16 cellular contexts compared by ENCODE assay signal in the genomic region with DNA sequence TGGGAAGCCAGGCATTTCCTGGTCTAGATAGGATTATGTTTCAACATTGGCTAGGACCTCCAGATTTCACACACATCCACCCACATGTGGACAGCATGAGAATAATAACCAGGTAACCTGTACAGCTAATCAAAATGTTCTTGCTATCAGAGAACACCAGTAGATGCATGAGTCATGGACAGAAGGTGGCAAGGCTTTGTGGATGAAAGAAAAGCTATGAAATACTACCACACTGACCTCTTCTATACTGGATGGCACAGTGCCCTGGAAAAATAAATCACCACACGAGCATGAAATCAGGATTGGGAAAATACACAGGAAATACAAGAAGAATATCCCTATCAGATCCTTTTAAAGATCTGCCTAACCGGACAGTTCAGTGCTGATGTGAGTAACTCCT.
DNase-seq lines count a peak whose midpoint lies in the region; ATAC-seq, FAIRE-seq and TF ChIP-seq lines count a peak whose summit lies in the region.
"Had no signal": no experiment of that assay in that cellular context is flagged by ENCODE, and none has a peak within 500 bp of the region (broad histone marks: within the 10 kb centered on the region; RNA-seq: fewer than 3 reads in every experiment).

No MANE protein-coding gene starts in this region.

- CTCF ChIA-PET in HEK293 (lab: Yijun Ruan, JAX), result interaction anchor here (0.6 to 1.2 kb wide), 2 partner anchors 28 to 248 kb away, joined by 3 to 4 read pairs; no protein-coding TSS in a partner anchor
- CTCF ChIA-PET in PC-3 (lab: Charles Lee), result no interaction called here
- CTCF ChIA-PET in endothelial cell of umbilical vein (lab: Charles Lee), result interaction anchor here (0.8 to 2.2 kb wide), 8 partner anchors 12 to 618 kb away, joined by 3 to 8 read pairs (median 4); no protein-coding TSS in a partner anchor
- CTCF ChIA-PET in HepG2 (lab: Yijun Ruan, JAX; ENCODE audit: low intra/inter-chr PET ratio, low total read pairs), result no interaction called here

- POLR2A ChIA-PET in HEK293 (lab: Yijun Ruan, JAX), result no interaction called here
- POLR2A ChIA-PET in PC-3 (lab: Charles Lee; ENCODE audit: unreplicated experiment), result no interaction called here
- POLR2A ChIA-PET in endothelial cell of umbilical vein (lab: Charles Lee), result no interaction called here
- POLR2A ChIA-PET in HepG2 (lab: Yijun Ruan, JAX), result no interaction called here

- no peaks in the 10 kb centered on the region for H3K9me3 ChIP-seq in HEK293 (ENCODE audit: control insufficient read depth, insufficient read depth, low read depth, low read length)
- H3K9me3 ChIP-seq in PC-3 (ENCODE audit: low read length), result no peaks in the 10 kb centered on the region
- no peaks in the 10 kb centered on the region for H3K9me3 ChIP-seq in endothelial cell of umbilical vein (replicated peaks; ENCODE audit: control insufficient read depth, insufficient read depth, low read length)
- no peaks in the 10 kb centered on the region for H3K9me3 ChIP-seq in HepG2 (ENCODE audit: low read length)
- H3K9me3 ChIP-seq in lower lobe of right lung, result no peaks in the 10 kb centered on the region

- no peak overlapping the region for H3K4me3 Mint-ChIP-seq in activated T-helper 17 cell treated with anti-CD3 and anti-CD28 coated beads, Interleukin-2, amount 50 U/mL, for 72 hours
- H3K4me3 Mint-ChIP-seq: activated T-cell treated with anti-CD3 and anti-CD28 coated beads, Interleukin-2, amount 50 U/mL, for 4 hours; natural killer cell treated with Interleukin-12 subunit alpha and Interleukin-12 subunit beta and Interleukin-15 and Interleukin-18, amount 100 ng/mL, for 72 hours had no signal

- peak; percentile 85 for FAIRE-seq in endothelial cell of umbilical vein (lab: Jason Lieb, UNC)
- no peak for FAIRE-seq in HepG2 (lab: Jason Lieb, UNC)

- no peaks in the 10 kb centered on the region for H3K9me1 ChIP-seq in endothelial cell of umbilical vein (replicated peaks; ENCODE audit: control insufficient read depth, extremely low read depth, insufficient read depth, low read length)

- H2AFZ ChIP-seq in PC-3 (ENCODE audit: low read length) (no peak overlapping the region), endothelial cell of umbilical vein (ENCODE audit: low read depth, low read length) (no peak overlapping the region), HepG2 (ENCODE audit: low read length) (no peak overlapping the region)

- TF ChIP-seq POLR2A in endothelial cell of umbilical vein (IDR thresholded peaks at IDR 0.05; ENCODE audit: low read depth, low read length) (no peak), HepG2 (IDR thresholded peaks at IDR 0.05; ENCODE audit: insufficient read depth in 1 of 2, low read depth in 2 of 2, low read length in 2 of 2) (no peak)

- H3K9ac ChIP-seq in PC-3 (ENCODE audit: low read length), result no peak overlapping the region
- no peak overlapping the region for H3K9ac ChIP-seq in endothelial cell of umbilical vein (replicated peaks; ENCODE audit: extremely low read depth, insufficient read depth, low read length)
- H3K9ac ChIP-seq in HepG2 (ENCODE audit: insufficient read depth, low read depth, low read length), result no peak overlapping the region

- no peaks in the 10 kb centered on the region for H3K36me3 ChIP-seq in HEK293 (ENCODE audit: control insufficient read depth in 2 of 2, insufficient read depth in 1 of 2, low read length in 2 of 2)
- no peaks in the 10 kb centered on the region for H3K36me3 ChIP-seq in PC-3 (ENCODE audit: low read depth, low read length)
- H3K36me3 ChIP-seq in endothelial cell of umbilical vein (ENCODE audit: control insufficient read depth in 2 of 2, extremely low read depth in 1 of 2, insufficient read depth in 2 of 2, low read length in 2 of 2), result no peaks in the 10 kb centered on the region
- no peaks in the 10 kb centered on the region; a peak in 1 of 5 replicates for H3K36me3 ChIP-seq in HepG2 (replicated peaks in 1 of 2; ENCODE audit: control insufficient read depth in 1 of 2, insufficient read depth in 2 of 2, low read length in 2 of 2)
- H3K36me3 ChIP-seq in lower lobe of right lung, result no peaks in the 10 kb centered on the region

- TF ChIP-seq CTCF in HEK293 (tag by site-specific recombination; IDR thresholded peaks at IDR 0.05) (no peak), PC-3 (conservative IDR thresholded peaks at IDR 0.05; ENCODE audit: low read depth, low read length) (no peak), endothelial cell of umbilical vein (IDR thresholded peaks at IDR 0.05; ENCODE audit: extremely low read depth in 1 of 2, insufficient read depth in 1 of 2, low read depth in 1 of 2, low read length in 2 of 2) (no peak), HepG2 (CRISPR knock-in tag; IDR thresholded peaks at IDR 0.05) (no peak), lower lobe of right lung (IDR thresholded peaks at IDR 0.05) (no peak)

- TF ChIP-seq EP300 in HepG2 (IDR thresholded peaks at IDR 0.05; ENCODE audit: low read depth in 2 of 2, low read length in 2 of 2) (no peak), HepG2 (CRISPR knock-in tag; IDR thresholded peaks at IDR 0.05; ENCODE audit: borderline replicate concordance) (no peak)

- TF ChIP-seq RAD21 in HepG2 (CRISPR knock-in tag; IDR thresholded peaks at IDR 0.05), result no peak

- dilution Hi-C loops in endothelial cell of umbilical vein (cut with MboI; ENCODE audit: extremely low pct_ligation_motif_present, low sequenced_read_pairs), result no loop called here

- H3K36me3 Mint-ChIP-seq in activated T-helper 17 cell treated with anti-CD3 and anti-CD28 coated beads, Interleukin-2, amount 50 U/mL, for 72 hours (ENCODE audit: low read depth), result no peaks in the 10 kb centered on the region
- H3K36me3 Mint-ChIP-seq: natural killer cell treated with Interleukin-12 subunit alpha and Interleukin-12 subunit beta and Interleukin-15 and Interleukin-18, amount 100 ng/mL, for 72 hours had no signal

- H3K4me2 ChIP-seq in PC-3 (ENCODE audit: low read length) (peak overlapping the region; percentile 54), endothelial cell of umbilical vein (ENCODE audit: insufficient read depth, low read length) (peak overlapping the region; percentile 63), HepG2 (ENCODE audit: low read depth, low read length) (no peak overlapping the region)

- no peaks in the 10 kb centered on the region for H3K27me3 Mint-ChIP-seq in activated T-helper 17 cell treated with anti-CD3 and anti-CD28 coated beads, Interleukin-2, amount 50 U/mL, for 72 hours
- H3K27me3 Mint-ChIP-seq: natural killer cell treated with Interleukin-12 subunit alpha and Interleukin-12 subunit beta and Interleukin-15 and Interleukin-18, amount 100 ng/mL, for 72 hours had no signal

- H3K9me3 Mint-ChIP-seq in activated T-helper 17 cell treated with anti-CD3 and anti-CD28 coated beads, Interleukin-2, amount 50 U/mL, for 72 hours, result no peaks in the 10 kb centered on the region
- H3K9me3 Mint-ChIP-seq: activated T-cell treated with anti-CD3 and anti-CD28 coated beads, Interleukin-2, amount 50 U/mL, for 4 hours; natural killer cell treated with Interleukin-12 subunit alpha and Interleukin-12 subunit beta and Interleukin-15 and Interleukin-18, amount 100 ng/mL, for 72 hours had no signal

- H3K4me3 ChIP-seq in HEK293 (ENCODE audit: low read depth, low read length) (no peak overlapping the region), PC-3 (ENCODE audit: low read length) (no peak overlapping the region), endothelial cell of umbilical vein (replicated peaks in 1 of 3; ENCODE audit: insufficient read depth in 1 of 3, low read depth in 1 of 3, low read length in 3 of 3) (no peak overlapping the region), HepG2 (replicated peaks in 1 of 3; ENCODE audit: insufficient read depth in 1 of 3, low read depth in 2 of 3, low read length in 3 of 3) (no peak overlapping the region), lower lobe of right lung (no peak overlapping the region)

- in situ Hi-C loops in HepG2 (cut with HindIII; ENCODE audit: extremely low pct_ligation_motif_present, low pct_unique_long_range_greater_than_20kb), result no loop called here

- ATAC-seq in PC-3, result peak; percentile 44
- no peak for ATAC-seq in HepG2
- no peak for ATAC-seq in activated T-helper 17 cell treated with anti-CD3 and anti-CD28 coated beads, Interleukin-2, amount 50 U/mL, for 72 hours (replicated peaks)
- no peak for ATAC-seq in lower lobe of right lung
- ATAC-seq: activated T-cell treated with anti-CD3 and anti-CD28 coated beads, Interleukin-2, amount 50 U/mL, for 4 hours; left ventricle myocardium superior; natural killer cell treated with Interleukin-12 subunit alpha and Interleukin-12 subunit beta and Interleukin-15 and Interleukin-18, amount 100 ng/mL, for 72 hours had no signal

- peaks cover 73% of the 10 kb centered on the region for H3K79me2 ChIP-seq in PC-3 (ENCODE audit: low read length)
- no peaks in the 10 kb centered on the region for H3K79me2 ChIP-seq in endothelial cell of umbilical vein (ENCODE audit: control insufficient read depth, insufficient read depth, low read length)
- H3K79me2 ChIP-seq in HepG2 (ENCODE audit: insufficient read depth, low read length), result peaks cover 90% of the 10 kb centered on the region

- intact Hi-C loops in PC-3 (cut with micrococcal nuclease), result no loop called here
- intact Hi-C loops in endothelial cell of umbilical vein (cut with micrococcal nuclease), result loop anchor here (5.0 kb wide), 1 partner anchor 115 kb away; a partner anchor contains a TSS
- intact Hi-C loops in HepG2 (cut with micrococcal nuclease; ENCODE audit: unreplicated experiment), result no loop called here
- intact Hi-C loops in lower lobe of right lung (cut with DNase I), result no loop called here

- H3K27ac ChIP-seq in HEK293 (ENCODE audit: extremely low read depth, low read depth, low read length) (no peak overlapping the region), PC-3 (ENCODE audit: low read length) (peak overlapping the region; percentile 16; the same call in 1 of the 2 replicates), endothelial cell of umbilical vein (ENCODE audit: insufficient read depth, low read depth, low read length) (no peak overlapping the region), HepG2 (ENCODE audit: extremely low read length, insufficient read depth, low read length) (no peak overlapping the region), lower lobe of right lung (no peak overlapping the region)

- no peak overlapping the region for H3K27ac Mint-ChIP-seq in activated T-helper 17 cell treated with anti-CD3 and anti-CD28 coated beads, Interleukin-2, amount 50 U/mL, for 72 hours

- H3K27me3 ChIP-seq in PC-3 (ENCODE audit: low read length), result no peaks in the 10 kb centered on the region
- no peaks in the 10 kb centered on the region for H3K27me3 ChIP-seq in endothelial cell of umbilical vein (ENCODE audit: control insufficient read depth in 2 of 2, insufficient read depth in 2 of 2, low read length in 2 of 2)
- H3K27me3 ChIP-seq in HepG2 (ENCODE audit: control insufficient read depth in 1 of 2, insufficient read depth in 2 of 2, low read length in 2 of 2), result no peaks in the 10 kb centered on the region
- H3K27me3 ChIP-seq in lower lobe of right lung (ENCODE audit: low read depth), result no peaks in the 10 kb centered on the region

- WGBS in HepG2 (ENCODE audit: low lambda C conversion rate), result 95% methylated on average over 2 of the region's 2 CpGs

- H3K4me1 ChIP-seq in HEK293 (ENCODE audit: control insufficient read depth, insufficient read depth, low read length) (peaks cover 17% of the 10 kb centered on the region), PC-3 (ENCODE audit: insufficient read depth, low read length) (peaks cover 42% of the 10 kb centered on the region), endothelial cell of umbilical vein (ENCODE audit: control insufficient read depth, extremely low read depth, insufficient read depth, low read length) (peaks cover 30% of the 10 kb centered on the region), HepG2 (ENCODE audit: insufficient read depth, low read length) (peaks cover 34% of the 10 kb centered on the region), lower lobe of right lung (peaks cover 10% of the 10 kb centered on the region)

- H3K9me2 ChIP-seq in PC-3 (replicated peaks; ENCODE audit: low read length), result no peaks in the 10 kb centered on the region

- peaks cover 9% of the 10 kb centered on the region; the same call in 1 of the 2 replicates for H4K20me1 ChIP-seq in PC-3 (ENCODE audit: low read length)
- H4K20me1 ChIP-seq in endothelial cell of umbilical vein (replicated peaks; ENCODE audit: control insufficient read depth, extremely low read depth, insufficient read depth, low read length), result no peaks in the 10 kb centered on the region
- H4K20me1 ChIP-seq in HepG2 (ENCODE audit: insufficient read depth, low read length), result peaks cover 29% of the 10 kb centered on the region

- no TSS peak for BruUV-seq in PC-3 (replicated peaks; lab: Mats Ljungman, UMichigan)
- no TSS peak for BruUV-seq in endothelial cell of umbilical vein (replicated peaks; lab: Mats Ljungman, UMichigan)
- BruUV-seq in HepG2 (replicated peaks; lab: Mats Ljungman, UMichigan), result no TSS peak

- no peaks in the 10 kb centered on the region for H3F3A ChIP-seq in PC-3 (ENCODE audit: low read length, unreplicated experiment)

- DNase-seq in PC-3, result peak; percentile 85
- peak; percentile 88 for DNase-seq in endothelial cell of umbilical vein (ENCODE audit: low read depth, low spot score)
- DNase-seq in HepG2 (ENCODE audit: low spot score), result no peak
- DNase-seq in inferior parietal cortex (ENCODE audit: extremely low spot score), result no peak
- DNase-seq in lower lobe of right lung, result no peak
- no peak for DNase-seq in mesenteric fat pad (ENCODE audit: low spot score)
- DNase-seq: activated CD4-positive, alpha-beta T cell treated with anti-CD3 and anti-CD28 coated beads, Interleukin-2, amount 50 U/mL, for 48 hours; activated T-cell treated with anti-CD3 and anti-CD28 coated beads, Interleukin-2, amount 50 U/mL, for 4 hours; GF-D8; H7; hypothalamus; left ventricle myocardium superior; NCI-H1048 had no signal

- H3K4me1 Mint-ChIP-seq in activated T-helper 17 cell treated with anti-CD3 and anti-CD28 coated beads, Interleukin-2, amount 50 U/mL, for 72 hours, result peaks cover 19% of the 10 kb centered on the region

Comparison
In these comparisons a context has a peak if more than half of its experiments do, and no peak if none do; other contexts are left out.
1. DNase-seq: peak in PC-3 (single experiment) and endothelial cell of umbilical vein (single experiment); none in HepG2 (single experiment), inferior parietal cortex (single experiment), lower lobe of right lung (single experiment) and mesenteric fat pad (single experiment).
2. CTCF ChIA-PET loops: an anchor here in HEK293 (0.6 to 1.2 kb wide) and endothelial cell of umbilical vein (0.8 to 2.2 kb wide); none called in PC-3 and HepG2.